In the genomic region with DNA sequence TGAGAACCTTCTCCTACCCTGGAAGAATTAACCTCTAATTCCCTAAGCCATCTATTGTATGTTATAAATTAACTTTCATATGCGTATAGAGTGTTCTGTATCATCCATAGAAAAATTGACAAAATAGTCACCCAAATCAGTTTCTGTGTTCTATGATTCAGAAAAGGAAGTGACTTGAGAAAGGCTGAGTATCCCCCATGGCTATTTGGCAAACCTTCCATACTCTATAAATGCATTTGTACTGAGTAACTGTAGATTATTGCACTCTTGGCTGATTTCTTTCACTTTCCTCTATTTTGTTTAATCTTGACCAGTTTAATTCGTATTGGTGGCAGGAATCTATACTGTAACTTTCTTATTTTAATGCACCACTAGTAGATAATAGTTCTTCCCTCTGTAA, we compare ENCODE assay signal across 21 cellular contexts.
A peak's percentile ranks its signal among the peaks of the same experiment; 100 is the strongest.
DNase-seq lines count a peak whose midpoint lies in the region; ATAC-seq and TF ChIP-seq lines count a peak whose summit lies in the region.
"Had no signal": no experiment of that assay in that cellular context is flagged by ENCODE, and none has a peak within 500 bp of the region (broad histone marks: within the 10 kb centered on the region; RNA-seq: fewer than 3 reads in every experiment).

No MANE protein-coding gene starts in this region.

- no peaks in the 10 kb centered on the region for H3K9me3 ChIP-seq in Caco-2
- H3K9me3 ChIP-seq: HAP-1, pancreas had no signal

- no peak for TF ChIP-seq CTCF in Caco-2 (IDR thresholded peaks at IDR 0.05; ENCODE audit: insufficient read depth in 1 of 2, low read depth in 1 of 2, low read length in 1 of 2, severe bottlenecking in 1 of 2, unreplicated experiment in 1 of 2)

- no peak for ATAC-seq in HG03108 (IDR thresholded peaks at IDR 0.05; ENCODE audit: unreplicated experiment)
- ATAC-seq: pancreas had no signal

- intact Hi-C loops in Caco-2 (cut with micrococcal nuclease; ENCODE audit: unreplicated experiment): no loop called here

- DNase-seq in EL: peak; percentile 77
- peak; percentile 75 for DNase-seq in RPMI7951 (ENCODE audit: low read depth)
- DNase-seq in epithelial cell of prostate (ENCODE audit: low read depth, low spot score): peak; percentile 64
- DNase-seq in non-pigmented ciliary epithelial cell (ENCODE audit: low read depth): peak; percentile 46
- DNase-seq in T-helper 9 cell: no peak
- DNase-seq in Caco-2: no peak
- no peak for DNase-seq in NCI-H187 (lab: John Stamatoyannopoulos, UW)
- DNase-seq: activated CD4-positive, alpha-beta T cell treated with anti-CD3 and anti-CD28 coated beads, Interleukin-2, amount 10 ng/mL, durations not matched to agents 24 days and 14 days; activated CD8-positive, alpha-beta memory T cell treated with anti-CD3 and anti-CD28 coated beads, Interleukin-2, amount 50 U/mL, for 48 hours; activated effector memory CD4-positive, alpha-beta T cell treated with anti-CD3 and anti-CD28 coated beads, Interleukin-2, amount 50 U/mL, for 16 hours; anterior cingulate cortex; cortex of kidney; head of caudate nucleus; naive B cell; NCI-H1417; NCI-H2171; NCI-H774; pancreas; stimulated activated CD4-positive, alpha-beta T cell treated with anti-CD3 and anti-CD28 coated beads, Interleukin-4, amount 100 ng/mL, for 1 hour had no signal

- peak overlapping the region; percentile 76 for H3K27ac ChIP-seq in epithelial cell of prostate
- H3K27ac ChIP-seq: pancreas had no signal

- H3K4me1 ChIP-seq in Caco-2: no peaks in the 10 kb centered on the region
- H3K4me1 ChIP-seq: HAP-1, pancreas had no signal

- POLR2A ChIA-PET in Caco-2 (lab: Charles Lee): no interaction called here

- no peak overlapping the region for H3K4me3 Mint-ChIP-seq in Caco-2 (ENCODE audit: unreplicated experiment)
- H3K4me3 Mint-ChIP-seq: activated CD4-positive, alpha-beta T cell treated with anti-CD3 and anti-CD28 coated beads, Interleukin-2, amount 10 ng/mL, durations not matched to agents 24 days and 14 days; naive B cell had no signal

- H3K36me3 ChIP-seq in Caco-2 (ENCODE audit: control insufficient read depth, insufficient read depth, low read length): no peaks in the 10 kb centered on the region
- H3K36me3 ChIP-seq: HAP-1, pancreas had no signal

- no peak overlapping the region for H3K27ac Mint-ChIP-seq in Caco-2 (ENCODE audit: unreplicated experiment)
- H3K27ac Mint-ChIP-seq: activated CD4-positive, alpha-beta T cell treated with anti-CD3 and anti-CD28 coated beads, Interleukin-2, amount 10 ng/mL, durations not matched to agents 24 days and 14 days; naive B cell had no signal

- no peak overlapping the region for H3K4me3 ChIP-seq in Caco-2 (ENCODE audit: low read depth, low read length)
- H3K4me3 ChIP-seq: HAP-1, pancreas had no signal

- no peaks in the 10 kb centered on the region for H3K4me1 Mint-ChIP-seq in Caco-2 (ENCODE audit: low read depth, unreplicated experiment)
- H3K4me1 Mint-ChIP-seq: activated CD4-positive, alpha-beta T cell treated with anti-CD3 and anti-CD28 coated beads, Interleukin-2, amount 10 ng/mL, durations not matched to agents 24 days and 14 days; naive B cell had no signal

- CTCF ChIA-PET in Caco-2 (lab: Charles Lee): no interaction called here

- no peaks in the 10 kb centered on the region for H3K36me3 Mint-ChIP-seq in Caco-2 (ENCODE audit: insufficient read depth, unreplicated experiment)
- H3K36me3 Mint-ChIP-seq: naive B cell had no signal

- peaks cover 21% of the 10 kb centered on the region for H3K27me3 Mint-ChIP-seq in Caco-2 (ENCODE audit: insufficient read depth, unreplicated experiment)

- H3K27me3 ChIP-seq in Caco-2 (replicated peaks; ENCODE audit: control insufficient read depth, insufficient read depth, low read length): no peaks in the 10 kb centered on the region
- H3K27me3 ChIP-seq: pancreas had no signal

- no peaks in the 10 kb centered on the region for H3K9me3 Mint-ChIP-seq in Caco-2 (ENCODE audit: unreplicated experiment)
- H3K9me3 Mint-ChIP-seq: activated CD4-positive, alpha-beta T cell treated with anti-CD3 and anti-CD28 coated beads, Interleukin-2, amount 10 ng/mL, durations not matched to agents 24 days and 14 days; naive B cell had no signal

- BruUV-seq in Caco-2 (replicated peaks; lab: Mats Ljungman, UMichigan): no TSS peak

Comparison
In these comparisons a context has a peak if more than half of its experiments do, and no peak if none do; other contexts are left out.
1. DNase-seq: peak in EL (single experiment), RPMI7951 (single experiment), epithelial cell of prostate (single experiment) and non-pigmented ciliary epithelial cell (single experiment); none in T-helper 9 cell (single experiment), Caco-2 (0 of 2) and NCI-H187 (0 of 2).